In genomic region chr10:8060704-8061121, GRCh38 we compare ENCODE assay signal across 10 cellular contexts. TPM values are rescaled to one million over a fixed set of nuclear protein-coding genes. Genes with fewer than 3 reads are reported as not detected.
DNase-seq lines count a peak whose midpoint lies in the region; ATAC-seq, FAIRE-seq and TF ChIP-seq lines count a peak whose summit lies in the region.
"Had no signal": no experiment of that assay in that cellular context is flagged by ENCODE, and none has a peak within 500 bp of the region (broad histone marks: within the 10 kb centered on the region; RNA-seq: fewer than 3 reads in every experiment).

No MANE protein-coding gene starts in this region.

- H3K27ac ChIP-seq in PC-9: no peak overlapping the region
- peak overlapping the region; percentile 79 for H3K27ac ChIP-seq in endothelial cell of umbilical vein (ENCODE audit: insufficient read depth, low read depth, low read length)
- H3K27ac ChIP-seq in smooth muscle cell (ENCODE audit: low read depth): peak overlapping the region; percentile 60

- H3K4me2 ChIP-seq in PC-9: peak overlapping the region; percentile 36
- H3K4me2 ChIP-seq in endothelial cell of umbilical vein (ENCODE audit: insufficient read depth, low read length): peak overlapping the region; percentile 78
- peak overlapping the region; percentile 88 for H3K4me2 ChIP-seq in smooth muscle cell

- POLR2A ChIA-PET in PC-9 (lab: Charles Lee; ENCODE audit: unreplicated experiment) (no interaction called here), endothelial cell of umbilical vein (lab: Charles Lee) (interaction anchor here (1.1 to 1.3 kb wide), 2 partner anchors 13 to 14 kb away, joined by 3 to 5 read pairs; no protein-coding TSS in a partner anchor)

- H2AFZ ChIP-seq in PC-9 (no peak overlapping the region), endothelial cell of umbilical vein (ENCODE audit: low read depth, low read length) (no peak overlapping the region), smooth muscle cell (ENCODE audit: low read depth) (no peak overlapping the region)

- peaks cover 14% of the 10 kb centered on the region; the same call in 1 of the 2 replicates for H3K36me3 ChIP-seq in PC-9 (ENCODE audit: low read depth)
- H3K36me3 ChIP-seq in endothelial cell of umbilical vein (ENCODE audit: control insufficient read depth in 2 of 2, extremely low read depth in 1 of 2, insufficient read depth in 2 of 2, low read length in 2 of 2): peaks cover 0 to 26% of the 10 kb centered on the region in 2 experiments
- no peaks in the 10 kb centered on the region for H3K36me3 ChIP-seq in smooth muscle cell (ENCODE audit: low read depth)

- no peaks in the 10 kb centered on the region for H3K9me1 ChIP-seq in endothelial cell of umbilical vein (replicated peaks; ENCODE audit: control insufficient read depth, extremely low read depth, insufficient read depth, low read length)

- no peak overlapping the region for H3K4me3 ChIP-seq in PC-9
- H3K4me3 ChIP-seq in endothelial cell of umbilical vein (replicated peaks in 1 of 3; ENCODE audit: insufficient read depth in 1 of 3, low read depth in 1 of 3, low read length in 3 of 3): peak overlapping the region in 2 of 3 experiments; percentile 50 to 95
- peak overlapping the region; percentile 24 for H3K4me3 ChIP-seq in smooth muscle cell

- CTCF ChIA-PET in PC-9 (lab: Charles Lee) (no interaction called here), endothelial cell of umbilical vein (lab: Charles Lee) (interaction anchor here (1.3 to 1.6 kb wide), 2 partner anchors 189 to 1148 kb away, joined by 6 to 10 read pairs; no protein-coding TSS in a partner anchor)

- H3K9me2 ChIP-seq in PC-9 (ENCODE audit: insufficient read depth): no peaks in the 10 kb centered on the region

- intact Hi-C loops in PC-9 (cut with micrococcal nuclease; ENCODE audit: unreplicated experiment): loop anchor here (10.0 kb wide), 1 partner anchor 74 kb away; no protein-coding TSS in a partner anchor
- intact Hi-C loops in endothelial cell of umbilical vein (cut with micrococcal nuclease): no loop called here

- BruUV-seq in PC-9 (replicated peaks; lab: Mats Ljungman, UMichigan) (no TSS peak), endothelial cell of umbilical vein (replicated peaks; lab: Mats Ljungman, UMichigan) (no TSS peak)

- H3K9ac ChIP-seq in endothelial cell of umbilical vein (replicated peaks; ENCODE audit: extremely low read depth, insufficient read depth, low read length) (peak overlapping the region; percentile 46), smooth muscle cell (ENCODE audit: low read depth) (peak overlapping the region; percentile 17)

- H3K27me3 ChIP-seq in PC-9 (ENCODE audit: insufficient read depth, low read depth) (no peaks in the 10 kb centered on the region), endothelial cell of umbilical vein (ENCODE audit: control insufficient read depth in 2 of 2, insufficient read depth in 2 of 2, low read length in 2 of 2) (no peaks in the 10 kb centered on the region), smooth muscle cell (ENCODE audit: low read depth) (no peaks in the 10 kb centered on the region)

- peak; percentile 11 for ATAC-seq in GM18868 (IDR thresholded peaks at IDR 0.05; ENCODE audit: unreplicated experiment)
- no peak for ATAC-seq in GM19395 (IDR thresholded peaks at IDR 0.05; ENCODE audit: unreplicated experiment)
- ATAC-seq in HG03095 (IDR thresholded peaks at IDR 0.05; ENCODE audit: unreplicated experiment): no peak

- DNase-seq in PC-9 (no peak), endothelial cell of umbilical vein (ENCODE audit: low read depth, low spot score) (peak; percentile 50), smooth muscle cell (lab: John Stamatoyannopoulos, UW; ENCODE audit: unreplicated experiment) (no peak), NK-92 (lab: John Stamatoyannopoulos, UW; ENCODE audit: unreplicated experiment) (no peak), DMS114 treated with DMSO at 0.1 percent for 48 hours (lab: John Stamatoyannopoulos, UW; ENCODE audit: unreplicated experiment) (no peak)
- DNase-seq: GDM1 had no signal

- no peak for FAIRE-seq in endothelial cell of umbilical vein (lab: Jason Lieb, UNC)

- TF ChIP-seq POLR2A in endothelial cell of umbilical vein (IDR thresholded peaks at IDR 0.05; ENCODE audit: low read depth, low read length): no peak

- H3K4me1 ChIP-seq in PC-9 (replicated peaks; ENCODE audit: insufficient read depth) (0 out of 2 replicates have a peak, but pooled peaks cover 12% of the 10 kb centered on the region), endothelial cell of umbilical vein (ENCODE audit: control insufficient read depth, extremely low read depth, insufficient read depth, low read length) (peaks cover 76% of the 10 kb centered on the region), smooth muscle cell (ENCODE audit: low read depth) (peaks cover 46% of the 10 kb centered on the region)

- WGBS in smooth muscle cell (ENCODE audit: low lambda C conversion rate): 44% methylated on average over 10 of the region's 10 CpGs

- H3F3A ChIP-seq in PC-9 (ENCODE audit: insufficient read depth, low read depth): no peaks in the 10 kb centered on the region
- H3F3A ChIP-seq in smooth muscle cell (ENCODE audit: low read depth): peaks cover 3% of the 10 kb centered on the region

- H4K20me1 ChIP-seq in PC-9 (ENCODE audit: insufficient read depth): no peaks in the 10 kb centered on the region
- no peaks in the 10 kb centered on the region for H4K20me1 ChIP-seq in endothelial cell of umbilical vein (replicated peaks; ENCODE audit: control insufficient read depth, extremely low read depth, insufficient read depth, low read length)
- peaks cover 21% of the 10 kb centered on the region for H4K20me1 ChIP-seq in smooth muscle cell (ENCODE audit: low read depth)

- dilution Hi-C loops in endothelial cell of umbilical vein (cut with MboI; ENCODE audit: extremely low pct_ligation_motif_present, low sequenced_read_pairs): no loop called here

- TF ChIP-seq CTCF in PC-9 (conservative IDR thresholded peaks at IDR 0.05): no peak
- no peak for TF ChIP-seq CTCF in endothelial cell of umbilical vein (IDR thresholded peaks at IDR 0.05; ENCODE audit: extremely low read depth in 1 of 2, insufficient read depth in 1 of 2, low read depth in 1 of 2, low read length in 2 of 2)
- TF ChIP-seq CTCF in smooth muscle cell (IDR thresholded peaks at IDR 0.05; ENCODE audit: borderline replicate concordance, insufficient read depth, poor library complexity, severe bottlenecking): no peak

- H3K79me2 ChIP-seq in PC-9 (ENCODE audit: low read depth) (peaks cover 61% of the 10 kb centered on the region), endothelial cell of umbilical vein (ENCODE audit: control insufficient read depth, insufficient read depth, low read length) (peaks cover 85% of the 10 kb centered on the region), smooth muscle cell (ENCODE audit: low read depth) (peaks cover 20% of the 10 kb centered on the region)

- H3K9me3 ChIP-seq in PC-9 (ENCODE audit: insufficient read depth, low read depth): no peaks in the 10 kb centered on the region
- no peaks in the 10 kb centered on the region for H3K9me3 ChIP-seq in endothelial cell of umbilical vein (replicated peaks; ENCODE audit: control insufficient read depth, insufficient read depth, low read length)
- no peaks in the 10 kb centered on the region for H3K9me3 ChIP-seq in smooth muscle cell (replicated peaks; ENCODE audit: low read depth)

TF ChIP-seq in endothelial cell of umbilical vein, 7 proteins besides CTCF, POLR2A, EP300 and RAD21:
- TF ChIP-seq GATA2 (IDR thresholded peaks at IDR 0.05; ENCODE audit: insufficient read depth, insufficient read length, low read depth, low read length): no peak
- no peak for TF ChIP-seq EZH2 (IDR thresholded peaks at IDR 0.05; ENCODE audit: borderline replicate concordance, low read depth, low read length, severe bottlenecking)
- no peak for TF ChIP-seq JUN (IDR thresholded peaks at IDR 0.05; ENCODE audit: borderline replicate concordance, insufficient read depth, insufficient read length, low read depth)

RNA-seq across cellular contexts. Expression of gene GATA3, which starts 6.2 kb away (rescaled TPM):
- 41.2 and 43.6 TPM in 2 replicates for total RNA-seq in PC-9 (2021)
- 30.9 and 33.0 TPM in 2 replicates for total RNA-seq in endothelial cell of umbilical vein
- 7.2 and 9.3 TPM in 2 replicates for polyA plus RNA-seq in endothelial cell of umbilical vein
- polyA plus RNA-seq in endothelial cell of umbilical vein (2011; cell fraction: cytosol; rRNA removed): 6.7 and 7.0 TPM in 2 replicates
- polyA plus RNA-seq in endothelial cell of umbilical vein (2011; cell fraction: nucleus; rRNA removed): 13.5 and 14.3 TPM in 2 replicates
- 16.6 and 19.7 TPM in 2 replicates for polyA plus RNA-seq in endothelial cell of umbilical vein (2012)
- polyA minus RNA-seq in endothelial cell of umbilical vein: 2.5 TPM in 2 replicates
- not detected for polyA minus RNA-seq in endothelial cell of umbilical vein (2011; cell fraction: cytosol; rRNA and poly(A)+ RNA removed)
- 5.0 and 8.9 TPM in 2 replicates for polyA minus RNA-seq in endothelial cell of umbilical vein (2011; cell fraction: nucleus; rRNA and poly(A)+ RNA removed)
- 2.3 and 5.2 TPM in 2 replicates for total RNA-seq in smooth muscle cell
- 6.9 and 22.6 TPM in 2 replicates for polyA plus RNA-seq in smooth muscle cell
- total RNA-seq: fibroblast of villous mesenchyme had no signal

Comparison
In these comparisons a context has a peak if more than half of its experiments do, and no peak if none do; other contexts are left out.
1. H3K4me2 ChIP-seq: peak in every context shown above with its lines; median percentile 88 in smooth muscle cell; 78 in endothelial cell of umbilical vein; 36 in PC-9.